Comparison of ENCODE assay signal across 8 cellular contexts in the genomic region with DNA sequence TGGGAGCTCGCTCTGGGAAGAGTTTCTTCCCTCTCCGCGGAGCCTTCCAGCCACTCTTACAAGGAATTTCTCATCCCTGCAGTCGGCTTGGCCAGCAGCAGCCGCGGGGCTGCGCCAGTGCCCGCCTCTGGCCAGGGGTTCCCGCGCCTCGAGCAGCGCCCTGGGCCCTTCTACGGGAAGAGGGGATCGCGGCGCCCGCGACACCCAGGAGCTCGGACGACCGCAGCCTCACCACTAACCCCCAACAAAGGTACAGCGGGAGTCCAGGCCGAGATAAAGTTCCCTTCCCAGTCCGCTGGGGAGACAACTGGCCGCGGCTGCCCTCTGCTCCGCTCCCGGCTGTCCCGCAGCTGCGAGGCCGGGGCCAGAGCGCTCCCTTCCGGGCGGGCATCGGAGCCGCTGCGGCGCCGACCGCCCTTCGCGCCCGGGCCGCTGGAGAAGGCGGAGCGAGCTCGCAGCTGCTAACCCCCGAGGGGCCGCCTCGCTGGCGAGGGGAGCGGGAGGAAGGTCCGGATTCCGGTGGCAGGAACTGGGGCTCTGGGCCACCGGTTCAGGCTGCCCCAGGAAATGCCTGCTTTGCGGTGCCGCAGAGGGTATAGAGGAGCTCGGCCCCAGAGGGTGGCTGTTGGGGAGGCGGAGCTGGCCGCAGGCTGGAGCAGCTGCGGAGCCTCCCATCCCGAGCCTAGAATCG. TPM values are rescaled to one million over a fixed set of nuclear protein-coding genes. Genes with fewer than 3 reads are reported as not detected.
A peak's percentile ranks its signal among the peaks of the same experiment; 100 is the strongest.
DNase-seq lines count a peak whose midpoint lies in the region; ATAC-seq and TF ChIP-seq lines count a peak whose summit lies in the region.

No MANE protein-coding gene starts in this region.

- H3K36me3 ChIP-seq in HUES64 (ENCODE audit: insufficient read depth, low read length), result no peaks in the 10 kb centered on the region
- no peaks in the 10 kb centered on the region for H3K36me3 ChIP-seq in smooth muscle cell (ENCODE audit: low read depth)

- ATAC-seq in HG03196 (IDR thresholded peaks at IDR 0.05; ENCODE audit: unreplicated experiment), result no peak

- H3K4me2 ChIP-seq in smooth muscle cell, result peak overlapping the region; percentile 93

- H3F3A ChIP-seq in smooth muscle cell (ENCODE audit: low read depth), result no peaks in the 10 kb centered on the region

- peaks cover 12% of the 10 kb centered on the region for H3K79me2 ChIP-seq in smooth muscle cell (ENCODE audit: low read depth)

- peaks cover 13% of the 10 kb centered on the region for H4K20me1 ChIP-seq in smooth muscle cell (ENCODE audit: low read depth)

- WGBS in HUES64, result under 1% methylated on average over 63 of the region's 63 CpGs
- under 1% methylated on average over 61 of the region's 63 CpGs for WGBS in smooth muscle cell (ENCODE audit: low lambda C conversion rate)

- peak overlapping the region; percentile 74 for H2AFZ ChIP-seq in smooth muscle cell (ENCODE audit: low read depth)

- H3K27me3 ChIP-seq in HUES64 (ENCODE audit: insufficient read depth, low read length), result peaks cover 74% of the 10 kb centered on the region
- peaks cover 55% of the 10 kb centered on the region for H3K27me3 ChIP-seq in smooth muscle cell (ENCODE audit: low read depth)

- H3K27ac ChIP-seq in HUES64 (ENCODE audit: low read depth, low read length) (no peak overlapping the region), smooth muscle cell (ENCODE audit: low read depth) (no peak overlapping the region)

- DNase-seq in AG09309 (ENCODE audit: low read depth) (no peak), activated gamma-delta T cell treated with Interleukin-2 at 50 U/mL for 16 hours (peak; percentile 35), smooth muscle cell (lab: John Stamatoyannopoulos, UW; ENCODE audit: unreplicated experiment) (peak; percentile 23), NCI-H187 (lab: John Stamatoyannopoulos, UW) (no peak), medulla oblongata (ENCODE audit: extremely low spot score) (no peak)

- TF ChIP-seq CTCF in AG09309 (IDR thresholded peaks at IDR 0.05; ENCODE audit: control insufficient read depth, insufficient read depth, low read depth, low read length, missing control alignments) (peak; percentile 33), smooth muscle cell (IDR thresholded peaks at IDR 0.05; ENCODE audit: borderline replicate concordance, insufficient read depth, poor library complexity, severe bottlenecking) (peak; percentile 42)

- no peaks in the 10 kb centered on the region for H3K9me3 ChIP-seq in HUES64 (ENCODE audit: insufficient read depth, low read depth, low read length)
- H3K9me3 ChIP-seq in smooth muscle cell (replicated peaks; ENCODE audit: low read depth), result no peaks in the 10 kb centered on the region

- H3K4me3 ChIP-seq in AG09309 (ENCODE audit: control insufficient read depth, low read depth, low read length) (peak overlapping the region; percentile 43), HUES64 (ENCODE audit: low read length) (peak overlapping the region; percentile 55), iPS-11a (ENCODE audit: low read depth, low read length) (peak overlapping the region; percentile 31), smooth muscle cell (peak overlapping the region; percentile 58)

- H3K4me1 ChIP-seq in HUES64 (ENCODE audit: insufficient read depth, low read length), result peaks cover 18% of the 10 kb centered on the region
- peaks cover 22% of the 10 kb centered on the region for H3K4me1 ChIP-seq in smooth muscle cell (ENCODE audit: low read depth)

- peak overlapping the region; percentile 20; the same call in 1 of the 2 replicates for H3K9ac ChIP-seq in HUES64 (ENCODE audit: low read depth, low read length)
- H3K9ac ChIP-seq in smooth muscle cell (ENCODE audit: low read depth), result no peak overlapping the region

RNA-seq across cellular contexts. Expression of a gene that starts 3.6 kb away (rescaled TPM):
- 5.8 TPM for polyA plus RNA-seq in HUES64 (2013, experiment 1 of 2)
- 5.2 TPM for polyA plus RNA-seq in HUES64 (2013, experiment 2 of 2)
- 17.3 and 20.6 TPM in 2 replicates for total RNA-seq in smooth muscle cell
- 11.3 and 13.2 TPM in 2 replicates for polyA plus RNA-seq in smooth muscle cell

Comparison
In these comparisons a context has a peak if more than half of its experiments do, and no peak if none do; other contexts are left out.
1. DNase-seq: peak in activated gamma-delta T cell treated with Interleukin-2 at 50 U/mL for 16 hours (single experiment) and smooth muscle cell (single experiment); none in AG09309 (single experiment), NCI-H187 (0 of 2) and medulla oblongata (single experiment).
2. Peak in every context shown above with its lines, with median percentiles within 50 percentile points of each other: H3K4me3 ChIP-seq.